34 cellular contexts compared by ENCODE assay signal in genomic region chr6:96478695-96479094, GRCh38.
"Had no signal": no experiment of that assay in that cellular context is flagged by ENCODE, and none has a peak within 500 bp of the region (broad histone marks: within the 10 kb centered on the region; RNA-seq: fewer than 3 reads in every experiment).

No MANE protein-coding gene starts in this region.

- H3K4me1 ChIP-seq: adrenal gland, ascending aorta, body of pancreas, breast epithelium had no signal

- H3K36me3 ChIP-seq: adrenal gland, ascending aorta, brain microvascular endothelial cell, breast epithelium, cardiac muscle cell had no signal

- H3K27ac ChIP-seq: adrenal gland, ascending aorta, body of pancreas, brain microvascular endothelial cell, breast epithelium, cardiac muscle cell had no signal

- DNase-seq: activated effector memory CD4-positive, alpha-beta T cell treated with anti-CD3 and anti-CD28 coated beads, Interleukin-2, amount 50 U/mL, for 16 hours; activated effector memory CD4-positive, alpha-beta T cell treated with Interleukin-2 at 50 U/mL for 16 hours; activated gamma-delta T cell; activated gamma-delta T cell treated with Interleukin-2 at 50 U/mL for 16 hours; activated naive CD4-positive, alpha-beta T cell; activated naive CD4-positive, alpha-beta T cell treated with anti-CD3 and anti-CD28 coated beads for 36 hours; activated naive CD4-positive, alpha-beta T cell treated with anti-CD3 and anti-CD28 coated beads, Interleukin-2, amount 10 ng/mL, durations not matched to agents 7 days and 5 days; activated naive CD4-positive, alpha-beta T cell treated with anti-CD3 and anti-CD28 coated beads, Interleukin-2, amount 50 U/mL, for 16 hours; activated naive CD4-positive, alpha-beta T cell treated with Interleukin-2 at 50 U/mL for 16 hours; activated naive CD8-positive, alpha-beta T cell treated with anti-CD3 and anti-CD28 coated beads for 36 hours; activated naive CD8-positive, alpha-beta T cell treated with anti-CD3 and anti-CD28 coated beads, Interleukin-2, amount 10 ng/mL, durations not matched to agents 7 days and 5 days; activated naive CD8-positive, alpha-beta T cell treated with anti-CD3 and anti-CD28 coated beads, Interleukin-2, amount 50 U/mL, for 24 hours; activated T-cell treated with anti-CD3 and anti-CD28 coated beads, Interleukin-2, amount 50 U/mL, for 1 hour; activated T-cell treated with anti-CD3 and anti-CD28 coated beads, Interleukin-2, amount 50 U/mL, for 24 hours; activated T-cell treated with anti-CD3 and anti-CD28 coated beads, Interleukin-2, amount 50 U/mL, for 4 hours; activated T-cell treated with anti-CD3 and anti-CD28 coated beads, Interleukin-2, amount 50 U/mL, for 48 hours; activated T-cell treated with anti-CD3 and anti-CD28 coated beads, Interleukin-2, amount 50 U/mL, for 72 hours; adrenal gland; amniotic stem cell; amygdala; anterior cingulate cortex; aorta; body of pancreas; brain microvascular endothelial cell; caudate nucleus; central memory CD4-positive, alpha-beta T cell; cerebellar nuclear complex had no signal

- H3K4me3 ChIP-seq: adrenal gland, ascending aorta, body of pancreas, breast epithelium, cardiac muscle cell had no signal

- ATAC-seq: activated naive CD4-positive, alpha-beta T cell treated with anti-CD3 and anti-CD28 coated beads, Interleukin-2, amount 50 U/mL, for 72 hours; activated naive CD8-positive, alpha-beta T cell treated with anti-CD3 and anti-CD28 coated beads, Interleukin-2, amount 50 U/mL, for 24 hours; activated T-cell treated with anti-CD3 and anti-CD28 coated beads, Interleukin-2, amount 50 U/mL, for 4 hours; activated T-cell treated with anti-CD3 and anti-CD28 coated beads, Interleukin-2, amount 50 U/mL, for 72 hours; activated T-helper 17 cell treated with anti-CD3 and anti-CD28 coated beads, Interleukin-2, amount 50 U/mL, for 72 hours; body of pancreas had no signal

- FAIRE-seq: astrocyte, bronchial epithelial cell had no signal
